Comparison of ENCODE assay signal across 8 cellular contexts in the genomic region with DNA sequence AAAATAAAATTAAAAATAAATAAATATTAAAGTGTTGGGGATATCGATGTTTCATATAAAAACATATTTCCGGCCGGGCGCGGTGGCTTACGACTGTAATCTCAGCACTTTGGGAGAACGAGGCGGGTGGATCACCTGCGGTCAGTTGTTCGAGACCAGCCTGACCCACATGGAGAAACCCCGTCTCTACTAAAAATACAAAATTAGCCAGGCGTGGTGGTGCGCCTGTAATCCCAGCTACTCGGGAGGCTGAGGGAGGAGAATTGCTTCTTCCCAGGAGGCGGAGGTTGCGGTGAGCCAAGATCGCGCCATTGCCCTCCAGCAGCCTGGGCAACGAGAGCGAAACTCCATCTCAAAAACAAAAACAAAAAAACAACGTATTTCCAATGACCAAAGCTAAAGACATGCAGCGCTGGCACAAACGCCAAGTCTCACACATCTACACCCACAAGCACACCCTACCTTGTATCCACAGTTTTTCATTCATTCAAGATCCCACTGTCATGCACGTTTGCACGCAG. TPM values are rescaled to one million over a fixed set of nuclear protein-coding genes. Genes with fewer than 3 reads are reported as not detected.
DNase-seq lines count a peak whose midpoint lies in the region; ATAC-seq and TF ChIP-seq lines count a peak whose summit lies in the region.

No MANE protein-coding gene starts in this region.

- peaks cover 46 to 74% (median 55%) of the 10 kb centered on the region in 11 experiments for H3K9me3 ChIP-seq in BLaER1 treated with 17β-estradiol and CSF1 and Interleukin-3, amounts not matched to agents 10 nM and 100 nM (replicated peaks in 1 of 11)
- peaks cover 17% of the 10 kb centered on the region for H3K9me3 ChIP-seq in OCI-LY1 (ENCODE audit: low read length)
- H3K9me3 ChIP-seq in ectodermal cell (ENCODE audit: control insufficient read depth, low read length): no peaks in the 10 kb centered on the region

- peak overlapping the region; percentile 95 to 97 (median 96) for H3K27ac Mint-ChIP-seq in nephron

- H4K20me1 ChIP-seq in BLaER1 treated with 17β-estradiol and CSF1 and Interleukin-3, amounts not matched to agents 10 nM and 100 nM: no peaks in the 10 kb centered on the region
- H4K20me1 ChIP-seq in OCI-LY1 (ENCODE audit: insufficient read depth, low read length): no peaks in the 10 kb centered on the region

- H3K9ac ChIP-seq in BLaER1 treated with 17β-estradiol and CSF1 and Interleukin-3, amounts not matched to agents 10 nM and 100 nM: peak overlapping the region; percentile 81 to 96 (median 89)
- peak overlapping the region; percentile 83 for H3K9ac ChIP-seq in OCI-LY1 (ENCODE audit: low read length)

- H3K4me2 ChIP-seq in BLaER1 treated with 17β-estradiol and CSF1 and Interleukin-3, amounts not matched to agents 10 nM and 100 nM: peak overlapping the region; percentile 81 to 93 (median 90)
- H3K4me2 ChIP-seq in OCI-LY1 (ENCODE audit: low read length): peak overlapping the region; percentile 90

- peaks cover 32% of the 10 kb centered on the region for H3K4me1 Mint-ChIP-seq in nephron

- DNase-seq in NK-92 treated with Interleukin-12 subunit alpha and Interleukin-12 subunit beta, amount 100 ng/mL, for 24 hours (lab: John Stamatoyannopoulos, UW): no peak
- DNase-seq in NCI-H226 (no peak), NCI-H1417 (lab: John Stamatoyannopoulos, UW) (no peak)

- H3K4me3 ChIP-seq in BLaER1 treated with 17β-estradiol and CSF1 and Interleukin-3, amounts not matched to agents 10 nM and 100 nM: peak overlapping the region; percentile 70 to 90 (median 79)
- H3K4me3 ChIP-seq in OCI-LY1 (ENCODE audit: low read depth, low read length, poor library complexity, severe bottlenecking) (peak overlapping the region; percentile 72), ectodermal cell (ENCODE audit: insufficient read depth, low read depth, low read length) (peak overlapping the region; percentile 83)

- H3K9me3 Mint-ChIP-seq in nephron: peaks cover 32% of the 10 kb centered on the region

- peak overlapping the region; percentile 95 to 99 (median 99) for H3K4me3 Mint-ChIP-seq in nephron

- 0 out of 2 replicates have a peak, but pooled peaks cover 6% of the 10 kb centered on the region for H3K79me2 ChIP-seq in OCI-LY1 (ENCODE audit: insufficient read depth, low read length)

- TF ChIP-seq CTCF in OCI-LY1 (IDR thresholded peaks at IDR 0.05; ENCODE audit: low read length) (no peak), nephron (IDR thresholded peaks at IDR 0.05; ENCODE audit: unreplicated experiment in 3 of 3) (no peak)

- H3F3A ChIP-seq in OCI-LY1 (ENCODE audit: insufficient read depth, low read length): no peaks in the 10 kb centered on the region

- peaks cover 51% of the 10 kb centered on the region for H3K36me3 Mint-ChIP-seq in nephron (ENCODE audit: low read depth)

- no peak for ATAC-seq in GM18907 (IDR thresholded peaks at IDR 0.05; ENCODE audit: unreplicated experiment)

- H3K27me3 ChIP-seq in BLaER1 treated with 17β-estradiol and CSF1 and Interleukin-3, amounts not matched to agents 10 nM and 100 nM: no peaks in the 10 kb centered on the region
- no peaks in the 10 kb centered on the region for H3K27me3 ChIP-seq in OCI-LY1 (ENCODE audit: insufficient read depth, low read length)
- no peaks in the 10 kb centered on the region for H3K27me3 ChIP-seq in ectodermal cell (ENCODE audit: control insufficient read depth, insufficient read depth, low read length, poor library complexity, severe bottlenecking)

- H3K27me3 Mint-ChIP-seq in nephron (ENCODE audit: low read depth): no peaks in the 10 kb centered on the region

- no peak overlapping the region for H2AFZ ChIP-seq in OCI-LY1 (ENCODE audit: low read length)

- peaks cover 23 to 34% (median 32%) of the 10 kb centered on the region in 10 experiments for H3K4me1 ChIP-seq in BLaER1 treated with 17β-estradiol and CSF1 and Interleukin-3, amounts not matched to agents 10 nM and 100 nM
- H3K4me1 ChIP-seq in OCI-LY1 (ENCODE audit: insufficient read depth, low read length, severe bottlenecking): peaks cover 14% of the 10 kb centered on the region
- H3K4me1 ChIP-seq in ectodermal cell (ENCODE audit: control insufficient read depth, insufficient read depth, low read length): no peaks in the 10 kb centered on the region

- H3K36me3 ChIP-seq in BLaER1 treated with 17β-estradiol and CSF1 and Interleukin-3, amounts not matched to agents 10 nM and 100 nM: peaks cover 42 to 52% (median 48%) of the 10 kb centered on the region in 11 experiments
- peaks cover 48% of the 10 kb centered on the region for H3K36me3 ChIP-seq in OCI-LY1 (ENCODE audit: insufficient read depth, low read length)
- peaks cover 32% of the 10 kb centered on the region for H3K36me3 ChIP-seq in ectodermal cell (ENCODE audit: control insufficient read depth, insufficient read depth, low read length)

- no peaks in the 10 kb centered on the region for H3K9me2 ChIP-seq in OCI-LY1 (ENCODE audit: low read depth, low read length)

- H3K27ac ChIP-seq in BLaER1 treated with 17β-estradiol and CSF1 and Interleukin-3, amounts not matched to agents 10 nM and 100 nM: peak overlapping the region; percentile 61 to 93 (median 85); a peak in 20 of 22 replicates
- H3K27ac ChIP-seq in OCI-LY1 (ENCODE audit: low read depth, low read length, poor library complexity, severe bottlenecking) (peak overlapping the region; percentile 83), ectodermal cell (ENCODE audit: insufficient read depth, low read depth, low read length, poor library complexity, severe bottlenecking) (no peak overlapping the region)

- WGBS in ectodermal cell, 2 experiments: 48 to 49% methylated on average over 25 of the region's 25 CpGs

RNA-seq across cellular contexts. Expression of gene ZNF569, which starts 0.9 kb away (rescaled TPM):
- polyA plus RNA-seq in ectodermal cell (2013, experiment 1 of 4): 16.8 TPM
- polyA plus RNA-seq in ectodermal cell (2013, experiment 2 of 4): 15.6 TPM
- polyA plus RNA-seq in ectodermal cell (2013, experiment 3 of 4): 16.7 TPM
- 15.6 TPM for polyA plus RNA-seq in ectodermal cell (2013, experiment 4 of 4)

RNA-seq across cellular contexts. Expression of gene ZNF570, which starts 2.8 kb away (rescaled TPM):
- polyA plus RNA-seq in ectodermal cell (2013, experiment 1 of 4): 7.6 TPM
- polyA plus RNA-seq in ectodermal cell (2013, experiment 2 of 4): 7.7 TPM
- 6.8 TPM for polyA plus RNA-seq in ectodermal cell (2013, experiment 3 of 4)
- polyA plus RNA-seq in ectodermal cell (2013, experiment 4 of 4): 6.2 TPM

RNA-seq across cellular contexts. Expression of gene ZNF793, which starts 40.4 kb away (rescaled TPM):
- polyA plus RNA-seq in ectodermal cell (2013, experiment 1 of 4): 21.1 TPM
- polyA plus RNA-seq in ectodermal cell (2013, experiment 2 of 4): 26.0 TPM
- 14.5 TPM for polyA plus RNA-seq in ectodermal cell (2013, experiment 3 of 4)
- polyA plus RNA-seq in ectodermal cell (2013, experiment 4 of 4): 16.1 TPM
